ENCODE assay signal across 17 cellular contexts in the genomic region with DNA sequence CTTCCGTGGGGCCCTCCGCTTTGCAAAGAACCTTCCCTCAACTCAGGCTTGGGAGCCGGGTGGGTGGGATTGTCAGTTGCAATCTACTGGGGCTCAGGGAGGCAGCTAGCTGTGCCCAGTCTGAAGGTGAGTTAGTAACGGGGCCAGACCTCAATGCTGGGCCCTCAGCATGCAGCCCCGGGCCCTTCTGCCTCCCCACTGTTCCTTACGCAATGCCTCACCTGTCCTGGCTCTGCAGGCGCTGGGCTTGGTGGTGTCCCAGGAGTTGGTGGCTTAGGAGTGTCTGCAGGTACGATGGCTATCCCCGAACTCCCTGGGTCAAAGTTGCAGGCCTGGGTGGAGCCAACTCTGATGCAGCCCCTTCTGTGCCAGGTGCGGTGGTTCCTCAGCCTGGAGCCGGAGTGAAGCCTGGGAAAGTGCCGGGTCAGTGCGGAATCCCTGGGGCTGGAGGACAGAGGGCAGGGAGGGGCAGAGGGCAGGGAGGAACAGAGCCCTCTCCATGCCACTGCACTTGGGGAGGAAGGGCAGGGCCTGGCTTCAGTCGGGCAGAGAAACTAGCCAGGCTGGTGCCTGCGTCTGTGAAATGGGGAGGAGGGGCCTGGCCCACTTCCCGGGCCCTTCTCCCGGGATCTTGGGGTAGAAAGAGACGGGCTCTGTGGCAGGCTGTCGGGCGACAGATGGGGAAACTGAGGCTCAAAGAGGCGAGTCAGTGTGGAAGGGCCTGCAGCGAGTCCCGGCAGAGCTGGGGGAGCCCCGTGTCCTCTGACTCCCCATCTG. TPM values are rescaled to one million over a fixed set of nuclear protein-coding genes. Genes with fewer than 3 reads are reported as not detected.
DNase-seq lines count a peak whose midpoint lies in the region; ATAC-seq, FAIRE-seq and TF ChIP-seq lines count a peak whose summit lies in the region.
"Had no signal": no experiment of that assay in that cellular context is flagged by ENCODE, and none has a peak within 500 bp of the region (broad histone marks: within the 10 kb centered on the region; RNA-seq: fewer than 3 reads in every experiment).

No MANE protein-coding gene starts in this region.

- peak overlapping the region; percentile 54 for H3K27ac Mint-ChIP-seq in progenitor cell of endocrine pancreas
- H3K27ac Mint-ChIP-seq in activated T-cell treated with anti-CD3 and anti-CD28 coated beads, Interleukin-2, amount 50 U/mL, for 24 hours, result no peak overlapping the region
- H3K27ac Mint-ChIP-seq: activated CD4-positive, alpha-beta T cell treated with anti-CD3 and anti-CD28 coated beads, Interleukin-2, amount 10 ng/mL, durations not matched to agents 7 days and 5 days; activated naive CD4-positive, alpha-beta T cell treated with anti-CD3 and anti-CD28 coated beads, Interleukin-2, amount 10 ng/mL, durations not matched to agents 7 days and 5 days; CD4-positive, CD25-positive, alpha-beta regulatory T cell; dendritic cell treated with granulocyte-macrophage colony-stimulating factor and Interleukin-4, amounts not matched to agents 40 ng/mL and 50 ng/mL, for 4 days had no signal

- H3K4me3 ChIP-seq in NT2/D1 (ENCODE audit: insufficient read length, low read depth), result no peak overlapping the region
- H3K4me3 ChIP-seq: heart left ventricle had no signal

- H3K27me3 ChIP-seq in NT2/D1 (ENCODE audit: insufficient read depth, insufficient read length), result no peaks in the 10 kb centered on the region
- H3K27me3 ChIP-seq: heart left ventricle had no signal

- ATAC-seq in GM21619 (IDR thresholded peaks at IDR 0.05; ENCODE audit: unreplicated experiment), result no peak
- no peak for ATAC-seq in HG02884 (IDR thresholded peaks at IDR 0.05; ENCODE audit: unreplicated experiment)
- ATAC-seq: heart left ventricle had no signal

- no peak overlapping the region for H3K4me3 Mint-ChIP-seq in progenitor cell of endocrine pancreas (ENCODE audit: low read depth)
- no peak overlapping the region for H3K4me3 Mint-ChIP-seq in activated T-cell treated with anti-CD3 and anti-CD28 coated beads, Interleukin-2, amount 50 U/mL, for 24 hours
- H3K4me3 Mint-ChIP-seq: activated CD4-positive, alpha-beta T cell treated with anti-CD3 and anti-CD28 coated beads, Interleukin-2, amount 10 ng/mL, durations not matched to agents 7 days and 5 days; activated naive CD4-positive, alpha-beta T cell treated with anti-CD3 and anti-CD28 coated beads, Interleukin-2, amount 10 ng/mL, durations not matched to agents 7 days and 5 days; CD4-positive, CD25-positive, alpha-beta regulatory T cell; dendritic cell treated with granulocyte-macrophage colony-stimulating factor and Interleukin-4, amounts not matched to agents 40 ng/mL and 50 ng/mL, for 4 days had no signal

- no peaks in the 10 kb centered on the region for H3K36me3 ChIP-seq in NT2/D1 (ENCODE audit: insufficient read depth, insufficient read length, low read length)

- no peak for FAIRE-seq in urothelium cell line (lab: Jason Lieb, UNC)

- peak overlapping the region; percentile 50 for H3K9ac ChIP-seq in NT2/D1 (ENCODE audit: insufficient read length, low read depth)

- no peaks in the 10 kb centered on the region for H3K36me3 Mint-ChIP-seq in progenitor cell of endocrine pancreas (ENCODE audit: insufficient read depth)
- H3K36me3 Mint-ChIP-seq in activated T-cell treated with anti-CD3 and anti-CD28 coated beads, Interleukin-2, amount 50 U/mL, for 24 hours (ENCODE audit: low read depth), result no peaks in the 10 kb centered on the region
- H3K36me3 Mint-ChIP-seq: activated naive CD4-positive, alpha-beta T cell treated with anti-CD3 and anti-CD28 coated beads, Interleukin-2, amount 10 ng/mL, durations not matched to agents 7 days and 5 days; CD4-positive, CD25-positive, alpha-beta regulatory T cell had no signal

- peaks cover 4% of the 10 kb centered on the region for H3K4me1 Mint-ChIP-seq in progenitor cell of endocrine pancreas (ENCODE audit: low read depth)
- H3K4me1 Mint-ChIP-seq in activated T-cell treated with anti-CD3 and anti-CD28 coated beads, Interleukin-2, amount 50 U/mL, for 24 hours (ENCODE audit: low read depth), result no peaks in the 10 kb centered on the region
- H3K4me1 Mint-ChIP-seq: activated CD4-positive, alpha-beta T cell treated with anti-CD3 and anti-CD28 coated beads, Interleukin-2, amount 10 ng/mL, durations not matched to agents 7 days and 5 days; activated naive CD4-positive, alpha-beta T cell treated with anti-CD3 and anti-CD28 coated beads, Interleukin-2, amount 10 ng/mL, durations not matched to agents 7 days and 5 days; CD4-positive, CD25-positive, alpha-beta regulatory T cell had no signal

- H3K4me1 ChIP-seq in NT2/D1 (ENCODE audit: insufficient read depth, insufficient read length), result peaks cover 14% of the 10 kb centered on the region

- H3K9me3 ChIP-seq in NT2/D1 (ENCODE audit: insufficient read depth, low read length), result no peaks in the 10 kb centered on the region
- H3K9me3 ChIP-seq: heart left ventricle had no signal

- peak; percentile 38 for DNase-seq in COLO668 (lab: John Stamatoyannopoulos, UW; ENCODE audit: unreplicated experiment)
- DNase-seq in NT2/D1 (ENCODE audit: low read depth, low spot score), result no peak
- peak; percentile 82 for DNase-seq in globus pallidus (ENCODE audit: low spot score)
- no peak for DNase-seq in progenitor cell of endocrine pancreas (ENCODE audit: low spot score, unreplicated experiment)
- no peak for DNase-seq in urothelium cell line (ENCODE audit: low spot score)
- no peak for DNase-seq in activated T-cell treated with anti-CD3 and anti-CD28 coated beads, Interleukin-2, amount 50 U/mL, for 24 hours
- DNase-seq: activated CD4-positive, alpha-beta T cell treated with anti-CD3 and anti-CD28 coated beads, Interleukin-2, amount 10 ng/mL, durations not matched to agents 7 days and 5 days; activated naive CD4-positive, alpha-beta T cell treated with anti-CD3 and anti-CD28 coated beads, Interleukin-2, amount 10 ng/mL, durations not matched to agents 7 days and 5 days; CD4-positive, CD25-positive, alpha-beta regulatory T cell; NCI-H526 treated with DMSO at 0.1 percent for 48 hours; stimulated activated naive CD4-positive, alpha-beta T cell; SW 1271 had no signal

- no peaks in the 10 kb centered on the region for H3K9me3 Mint-ChIP-seq in progenitor cell of endocrine pancreas (ENCODE audit: low read depth)
- H3K9me3 Mint-ChIP-seq in activated T-cell treated with anti-CD3 and anti-CD28 coated beads, Interleukin-2, amount 50 U/mL, for 24 hours, result no peaks in the 10 kb centered on the region
- H3K9me3 Mint-ChIP-seq: activated CD4-positive, alpha-beta T cell treated with anti-CD3 and anti-CD28 coated beads, Interleukin-2, amount 10 ng/mL, durations not matched to agents 7 days and 5 days; activated naive CD4-positive, alpha-beta T cell treated with anti-CD3 and anti-CD28 coated beads, Interleukin-2, amount 10 ng/mL, durations not matched to agents 7 days and 5 days; CD4-positive, CD25-positive, alpha-beta regulatory T cell; dendritic cell treated with granulocyte-macrophage colony-stimulating factor and Interleukin-4, amounts not matched to agents 40 ng/mL and 50 ng/mL, for 4 days had no signal

- H3K27me3 Mint-ChIP-seq in progenitor cell of endocrine pancreas, result peaks cover 6% of the 10 kb centered on the region
- no peaks in the 10 kb centered on the region for H3K27me3 Mint-ChIP-seq in activated T-cell treated with anti-CD3 and anti-CD28 coated beads, Interleukin-2, amount 50 U/mL, for 24 hours
- H3K27me3 Mint-ChIP-seq: activated CD4-positive, alpha-beta T cell treated with anti-CD3 and anti-CD28 coated beads, Interleukin-2, amount 10 ng/mL, durations not matched to agents 7 days and 5 days had no signal

- TF ChIP-seq CTCF in progenitor cell of endocrine pancreas (IDR thresholded peaks at IDR 0.05; ENCODE audit: unreplicated experiment), result no peak

RNA-seq across cellular contexts. Expression of a gene that starts 15.0 kb away (rescaled TPM):
- 0.26 and 0.33 TPM in 2 replicates for total RNA-seq in progenitor cell of endocrine pancreas
- total RNA-seq: activated CD4-positive, alpha-beta T cell treated with anti-CD3 and anti-CD28 coated beads, Interleukin-2, amount 10 ng/mL, durations not matched to agents 7 days and 5 days; H4 had no signal

RNA-seq across cellular contexts. Expression of a gene that starts 40.7 kb away (rescaled TPM):
- total RNA-seq in progenitor cell of endocrine pancreas, result 62.7 and 65.1 TPM in 2 replicates

Comparison
In these comparisons a context has a peak if more than half of its experiments do, and no peak if none do; other contexts are left out.
1. DNase-seq: peak in COLO668 (single experiment) and globus pallidus (single experiment); none in NT2/D1 (single experiment), progenitor cell of endocrine pancreas (single experiment), urothelium cell line (single experiment) and activated T-cell treated with anti-CD3 and anti-CD28 coated beads, Interleukin-2, amount 50 U/mL, for 24 hours (single experiment).